ENCODE assay signal across 8 cellular contexts in genomic region chr1:150696590-150696989, GRCh38. TPM values are rescaled to one million over a fixed set of nuclear protein-coding genes. Genes with fewer than 3 reads are reported as not detected.
DNase-seq lines count a peak whose midpoint lies in the region; ATAC-seq and TF ChIP-seq lines count a peak whose summit lies in the region.

No MANE protein-coding gene starts in this region.

- H3K36me3 ChIP-seq in BJ (ENCODE audit: control insufficient read depth, insufficient read depth, low read length) (no peaks in the 10 kb centered on the region; the same call in 1 of the 2 replicates), brain microvascular endothelial cell (replicated peaks) (peaks cover 4% of the 10 kb centered on the region), lower lobe of right lung (peaks cover 32% of the 10 kb centered on the region), aorta (ENCODE audit: control insufficient read depth in 1 of 2, insufficient read depth in 2 of 2, low read length in 1 of 2) (no peaks in the 10 kb centered on the region)

- H3K27me3 ChIP-seq in BJ (ENCODE audit: control insufficient read depth, insufficient read depth, low read length) (peaks cover 2% of the 10 kb centered on the region), brain microvascular endothelial cell (replicated peaks) (no peaks in the 10 kb centered on the region), lower lobe of right lung (ENCODE audit: low read depth) (no peaks in the 10 kb centered on the region), aorta (ENCODE audit: control insufficient read depth in 1 of 2, insufficient read depth in 2 of 2, low read length in 1 of 2) (no peaks in the 10 kb centered on the region)

- H3K4me1 ChIP-seq in lower lobe of right lung: peaks cover 15% of the 10 kb centered on the region
- H3K4me1 ChIP-seq in aorta (ENCODE audit: control insufficient read depth in 1 of 2, insufficient read depth in 2 of 2, low read length in 2 of 2): no peaks in the 10 kb centered on the region

- CTCF ChIA-PET in BJ (lab: Yijun Ruan, JAX): interaction anchor here (0.6 kb wide), 1 partner anchor 69 kb away, joined by 3 read pairs; no protein-coding TSS in a partner anchor

- POLR2A ChIA-PET in BJ (lab: Charles Lee): no interaction called here

- 1 to 3% methylated on average over 6 of the region's 6 CpGs for WGBS in aorta, 2 donors

- peak overlapping the region; percentile 64 for H3K27ac ChIP-seq in brain microvascular endothelial cell
- peak overlapping the region; percentile 79 for H3K27ac ChIP-seq in lower lobe of right lung
- no peak overlapping the region for H3K27ac ChIP-seq in aorta (ENCODE audit: low read depth in 1 of 2, low read length in 2 of 2)

- in situ Hi-C loops in brain microvascular endothelial cell (cut with HindIII; ENCODE audit: low pct_ligation_motif_present, low sequenced_read_pairs): no loop called here

- TF ChIP-seq CTCF in BJ (IDR thresholded peaks at IDR 0.05; ENCODE audit: insufficient read depth, low read depth, low read length): no peak
- TF ChIP-seq CTCF in brain microvascular endothelial cell (IDR thresholded peaks at IDR 0.05; ENCODE audit: low read depth, low read length, missing control alignments): no peak
- no peak for TF ChIP-seq CTCF in lower lobe of right lung (IDR thresholded peaks at IDR 0.05)

- DNase-seq in BJ (ENCODE audit: low read depth): no peak
- no peak for DNase-seq in Jurkat, Clone E6-1 (ENCODE audit: low read depth, low spot score)
- no peak for DNase-seq in brain microvascular endothelial cell
- no peak for DNase-seq in lower lobe of right lung
- DNase-seq in aorta: no peak
- DNase-seq in SHP77 (lab: John Stamatoyannopoulos, UW): no peak
- no peak for DNase-seq in activated CD8-positive, alpha-beta memory T cell treated with anti-CD3 and anti-CD28 coated beads for 24 hours
- no peak for DNase-seq in cerebellar nuclear complex (lab: John Stamatoyannopoulos, UW)

- intact Hi-C loops in lower lobe of right lung (cut with DNase I) (no loop called here), aorta (cut with DNase I) (no loop called here)

- H3K4me3 ChIP-seq in BJ (ENCODE audit: low read depth, low read length) (peak overlapping the region; percentile 67), brain microvascular endothelial cell (ENCODE audit: low read depth, low read length) (peak overlapping the region; percentile 84), lower lobe of right lung (peak overlapping the region; percentile 68), aorta (ENCODE audit: low read length in 2 of 2) (peak overlapping the region; percentile 79 to 85)
- H3K4me3 ChIP-seq in Jurkat, Clone E6-1 (ENCODE audit: low read length): peak overlapping the region; percentile 92

- ATAC-seq in lower lobe of right lung (peak in 1 of 2 donors; percentile 59), aorta (ENCODE audit: low FRiP score) (peak; percentile 57)

- H3K9me3 ChIP-seq in lower lobe of right lung (no peaks in the 10 kb centered on the region), aorta (ENCODE audit: control insufficient read depth, low read length) (no peaks in the 10 kb centered on the region)

RNA-seq across cellular contexts. Expression of gene GOLPH3L, which starts 0.4 kb away (rescaled TPM):
- 14.6 and 30.9 TPM in 2 replicates for polyA plus RNA-seq in BJ (2011; rRNA removed)
- polyA minus RNA-seq in BJ (2011; rRNA and poly(A)+ RNA removed): 15.0 and 18.0 TPM in 2 replicates
- polyA plus RNA-seq in Jurkat, Clone E6-1 (2012; ENCODE audit: insufficient read depth, insufficient read length): 17.9 TPM
- 32.5 TPM for total RNA-seq in lower lobe of right lung
- total RNA-seq in aorta: 10 to 100 TPM; 23.9 to 27.6 TPM
- 10 to 100 TPM; 15.8 to 17.0 TPM for polyA plus RNA-seq in aorta

RNA-seq across cellular contexts. Expression of gene HORMAD1, which starts 24.1 kb away (rescaled TPM):
- polyA plus RNA-seq in BJ (2011; rRNA removed): 0.07 and 0.10 TPM in 2 replicates
- not detected in 2 replicates for polyA minus RNA-seq in BJ (2011; rRNA and poly(A)+ RNA removed)
- not detected for polyA plus RNA-seq in Jurkat, Clone E6-1 (2012; ENCODE audit: insufficient read depth, insufficient read length)
- total RNA-seq in lower lobe of right lung: 2.7 TPM
- under 1 TPM; 0.72 to 0.84 TPM for total RNA-seq in aorta
- polyA plus RNA-seq in aorta: not detected

Comparison
In these comparisons a context has a peak if more than half of its experiments do, and no peak if none do; other contexts are left out.
1. H3K27ac ChIP-seq: peak in brain microvascular endothelial cell (single experiment) and lower lobe of right lung (single experiment); none in aorta (0 of 2).
2. Peak in every context shown above with its lines, with median percentiles within 50 percentile points of each other: H3K4me3 ChIP-seq.